Comparison of ENCODE assay signal across 21 cellular contexts in the genomic region with DNA sequence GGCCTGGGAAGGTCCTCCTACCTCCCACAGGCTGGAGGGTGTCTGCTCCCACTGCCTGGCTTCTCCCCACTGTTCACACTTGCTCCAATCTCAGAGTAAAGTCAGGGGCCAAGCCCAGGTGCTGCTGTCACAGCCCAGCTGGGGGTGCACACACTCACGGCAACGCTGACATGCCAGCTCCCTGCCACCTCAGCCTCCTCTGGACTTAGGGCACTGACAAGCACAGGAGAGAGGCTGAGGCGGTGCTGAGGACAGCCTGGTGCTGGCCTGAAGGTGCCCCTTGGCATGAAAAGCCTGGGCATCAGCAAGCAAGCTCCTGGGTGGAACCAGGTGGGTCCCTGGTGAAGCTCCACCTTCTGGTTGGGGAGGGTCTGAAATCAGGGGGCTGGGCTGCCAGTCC. TPM values are rescaled to one million over a fixed set of nuclear protein-coding genes. Genes with fewer than 3 reads are reported as not detected.
"Had no signal": no experiment of that assay in that cellular context is flagged by ENCODE, and none has a peak within 500 bp of the region (broad histone marks: within the 10 kb centered on the region; RNA-seq: fewer than 3 reads in every experiment).

No MANE protein-coding gene starts in this region.

- H3K4me3 ChIP-seq: SJSA1, SK-N-MC had no signal

- H3K27me3 ChIP-seq: SJSA1 had no signal

- H3K27ac ChIP-seq: SJSA1, SK-N-MC had no signal

- H3K9me3 ChIP-seq: SJSA1 had no signal

- DNase-seq: KBM-7, MV-4-11, NCI-H1048, NCI-H1105, NCI-H1417, NCI-H1436 treated with DMSO at 0.1 percent for 48 hours, NCI-H1694, NCI-H187 treated with DMSO at 0.1 percent for 48 hours, NCI-H2029 treated with DMSO at 0.1 percent for 48 hours, NCI-H2227 treated with DMSO at 0.1 percent for 48 hours, NCI-H524 treated with DMSO at 0.1 percent for 48 hours, NCI-H69, NCI-H774, Right ventricle myocardium superior, RPMI8226, SIG-M5 had no signal

- H3K4me1 ChIP-seq: SJSA1 had no signal

- H3K36me3 ChIP-seq: SJSA1 had no signal

RNA-seq across cellular contexts. Expression of a gene that starts 53.0 kb away (rescaled TPM):
- total RNA-seq: HT-29, LHCN-M2, MCF 10A, SJSA1 had no signal
